8 cellular contexts compared by ENCODE assay signal in genomic region chr22:24768537-24769374, GRCh38. TPM values are rescaled to one million over a fixed set of nuclear protein-coding genes. Genes with fewer than 3 reads are reported as not detected.
DNase-seq lines count a peak whose midpoint lies in the region; ATAC-seq and TF ChIP-seq lines count a peak whose summit lies in the region.

No MANE protein-coding gene starts in this region.

- CTCF ChIA-PET in CD4-positive, alpha-beta memory T cell (lab: Charles Lee; ENCODE audit: partially characterized antibody): interaction anchor here (0.9 to 8.7 kb wide), 8 partner anchors 8 to 279 kb away, joined by 3 to 105 read pairs (median 8); no protein-coding TSS in a partner anchor

- no peak overlapping the region for H3K27ac ChIP-seq in CD4-positive, alpha-beta memory T cell (ENCODE audit: low read depth, low read length)
- no peak overlapping the region for H3K27ac ChIP-seq in prostate gland

- H3K27me3 ChIP-seq in CD4-positive, alpha-beta memory T cell (ENCODE audit: insufficient read depth, low read length): peaks cover 4% of the 10 kb centered on the region
- H3K27me3 ChIP-seq in HAP-1 (ENCODE audit: low read depth) (no peaks in the 10 kb centered on the region), prostate gland (replicated peaks; ENCODE audit: insufficient read depth) (no peaks in the 10 kb centered on the region)

- 58% methylated on average over 8 of the region's 8 CpGs for WGBS in prostate gland

- POLR2A ChIA-PET in CD4-positive, alpha-beta memory T cell (lab: Charles Lee; ENCODE audit: partially characterized antibody): no interaction called here

- peak in 3 of 4 experiments; percentile 67 to 84 (median 79) for TF ChIP-seq CTCF in prostate gland (IDR thresholded peaks at IDR 0.05)

- intact Hi-C loops in CD4-positive, alpha-beta memory T cell (cut with micrococcal nuclease): loop anchor here (1.0 to 5.0 kb wide), 2 partner anchors 82 to 279 kb away; no protein-coding TSS in a partner anchor
- intact Hi-C loops in prostate gland (cut with DNase I): loop anchor here (1.0 kb wide), 1 partner anchor 83 kb away; no protein-coding TSS in a partner anchor

- H3K36me3 Mint-ChIP-seq in CD4-positive, alpha-beta memory T cell: no peaks in the 10 kb centered on the region

- H3K9me3 Mint-ChIP-seq in CD4-positive, alpha-beta memory T cell: peaks cover 0 to 2% (median 0%) of the 10 kb centered on the region in 8 donors

- no peak for TF ChIP-seq POLR2A in prostate gland (IDR thresholded peaks at IDR 0.05)

- H3K4me1 ChIP-seq in CD4-positive, alpha-beta memory T cell (ENCODE audit: insufficient read depth, low read length): no peaks in the 10 kb centered on the region
- H3K4me1 ChIP-seq in HAP-1 (no peaks in the 10 kb centered on the region), prostate gland (replicated peaks) (no peaks in the 10 kb centered on the region)

- H3K4me3 ChIP-seq in CD4-positive, alpha-beta memory T cell (ENCODE audit: low read length in 2 of 2): no peak overlapping the region
- H3K4me3 ChIP-seq in HAP-1 (no peak overlapping the region), prostate gland (no peak overlapping the region)

- H3K27me3 Mint-ChIP-seq in CD4-positive, alpha-beta memory T cell: peaks cover 8 to 18% of the 10 kb centered on the region in 2 donors

- no peaks in the 10 kb centered on the region for H3K9me3 ChIP-seq in CD4-positive, alpha-beta memory T cell (ENCODE audit: control insufficient read depth in 1 of 2, low read length in 2 of 2)
- H3K9me3 ChIP-seq in HAP-1: no peaks in the 10 kb centered on the region
- no peaks in the 10 kb centered on the region for H3K9me3 ChIP-seq in prostate gland

- no peak overlapping the region for H3K4me3 Mint-ChIP-seq in CD4-positive, alpha-beta memory T cell

- DNase-seq in CD4-positive, alpha-beta memory T cell: peak in 4 of 5 donors; percentile 22 to 49 (median 31)
- DNase-seq in HAP-1 (ENCODE audit: low spot score in 2 of 2) (peak; percentile 61 to 78), NCI-H748 (lab: John Stamatoyannopoulos, UW; ENCODE audit: unreplicated experiment) (peak; percentile 61), globus pallidus (ENCODE audit: low spot score) (peak; percentile 45), prostate gland (ENCODE audit: low spot score) (peak; percentile 81)
- peak; percentile 74 for DNase-seq in activated CD8-positive, alpha-beta memory T cell treated with anti-CD3 and anti-CD28 coated beads, Interleukin-2, amount 50 U/mL, for 48 hours

- no peak overlapping the region for H3K27ac Mint-ChIP-seq in CD4-positive, alpha-beta memory T cell

- ATAC-seq in GM21737 (IDR thresholded peaks at IDR 0.05; ENCODE audit: unreplicated experiment) (no peak), GM19467 (IDR thresholded peaks at IDR 0.05; ENCODE audit: unreplicated experiment) (no peak)

- H3K4me1 Mint-ChIP-seq in CD4-positive, alpha-beta memory T cell: no peaks in the 10 kb centered on the region

- H3K36me3 ChIP-seq in CD4-positive, alpha-beta memory T cell (ENCODE audit: insufficient read depth, low read length): no peaks in the 10 kb centered on the region
- H3K36me3 ChIP-seq in HAP-1 (replicated peaks) (no peaks in the 10 kb centered on the region), prostate gland (no peaks in the 10 kb centered on the region)

- in situ Hi-C loops in HAP-1 (cut with MboI; ENCODE audit: low sequenced_read_pairs): no loop called here

RNA-seq across cellular contexts. Expression of gene PIWIL3, which starts 5.8 kb away (rescaled TPM):
- not detected for total RNA-seq in CD4-positive, alpha-beta memory T cell
- polyA plus RNA-seq in CD4-positive, alpha-beta memory T cell: not detected
- under 1 TPM in 1 of 2 donors, not detected in 1; 0.40 TPM for total RNA-seq in prostate gland

RNA-seq across cellular contexts. Expression of gene SGSM1, which starts 37.3 kb away (rescaled TPM):
- 1 to 10 TPM; 3.2 to 3.4 TPM for total RNA-seq in CD4-positive, alpha-beta memory T cell
- under 1 TPM; 0.08 to 0.76 TPM for polyA plus RNA-seq in CD4-positive, alpha-beta memory T cell
- 1 to 10 TPM; 4.1 to 7.7 TPM for total RNA-seq in prostate gland

Comparison
In these comparisons a context has a peak if more than half of its experiments do, and no peak if none do; other contexts are left out.
1. DNase-seq: peak in every context shown above with its lines; median percentile 81 in prostate gland; 74 in activated CD8-positive, alpha-beta memory T cell treated with anti-CD3 and anti-CD28 coated beads, Interleukin-2, amount 50 U/mL, for 48 hours; 70 in HAP-1; 61 in NCI-H748; 45 in globus pallidus; 31 in CD4-positive, alpha-beta memory T cell.